ENCODE assay signal across 9 cellular contexts in genomic region chr2:127637725-127638252, GRCh38. TPM values are rescaled to one million over a fixed set of nuclear protein-coding genes. Genes with fewer than 3 reads are reported as not detected.
DNase-seq lines count a peak whose midpoint lies in the region; ATAC-seq, FAIRE-seq and TF ChIP-seq lines count a peak whose summit lies in the region.
"Had no signal": no experiment of that assay in that cellular context is flagged by ENCODE, and none has a peak within 500 bp of the region (broad histone marks: within the 10 kb centered on the region; RNA-seq: fewer than 3 reads in every experiment).

No MANE protein-coding gene starts in this region.

- TF ChIP-seq CTCF in GM13977 (IDR thresholded peaks at IDR 0.05; ENCODE audit: extremely low read depth, insufficient read depth, missing control alignments), result peak; percentile 9
- no peak for TF ChIP-seq CTCF in endothelial cell of umbilical vein (IDR thresholded peaks at IDR 0.05; ENCODE audit: extremely low read depth in 1 of 2, insufficient read depth in 1 of 2, low read depth in 1 of 2, low read length in 2 of 2)

- H3K4me1 Mint-ChIP-seq in naive B cell, result peaks cover 68 to 89% (median 84%) of the 10 kb centered on the region in 3 donors

- no peaks in the 10 kb centered on the region for H3K36me3 Mint-ChIP-seq in naive B cell

- FAIRE-seq in endothelial cell of umbilical vein (lab: Jason Lieb, UNC), result peak; percentile 98
- FAIRE-seq: TTC549 had no signal

- H3K4me3 ChIP-seq in endothelial cell of umbilical vein (replicated peaks in 1 of 3; ENCODE audit: insufficient read depth in 1 of 3, low read depth in 1 of 3, low read length in 3 of 3), result no peak overlapping the region

- no peak for ATAC-seq in naive B cell (ENCODE audit: low read depth in 2 of 2)
- ATAC-seq in HG03521 (IDR thresholded peaks at IDR 0.05; ENCODE audit: unreplicated experiment), result no peak
- ATAC-seq in GM18868 (IDR thresholded peaks at IDR 0.05; ENCODE audit: unreplicated experiment), result no peak

- peak; percentile 84 for TF ChIP-seq POLR2A in endothelial cell of umbilical vein (IDR thresholded peaks at IDR 0.05; ENCODE audit: low read depth, low read length)

- peak overlapping the region in 4 of 6 donors; percentile 87 to 94 (median 90) for H3K27ac Mint-ChIP-seq in naive B cell

- peak overlapping the region; percentile 20 for H2AFZ ChIP-seq in endothelial cell of umbilical vein (ENCODE audit: low read depth, low read length)

- no peaks in the 10 kb centered on the region for H3K36me3 ChIP-seq in endothelial cell of umbilical vein (ENCODE audit: control insufficient read depth in 2 of 2, extremely low read depth in 1 of 2, insufficient read depth in 2 of 2, low read length in 2 of 2)

- no peaks in the 10 kb centered on the region for H3K9me3 Mint-ChIP-seq in naive B cell

- peak overlapping the region; percentile 92 for H3K27ac ChIP-seq in endothelial cell of umbilical vein (ENCODE audit: insufficient read depth, low read depth, low read length)

- H3K27me3 ChIP-seq in endothelial cell of umbilical vein (ENCODE audit: control insufficient read depth in 2 of 2, insufficient read depth in 2 of 2, low read length in 2 of 2), result no peaks in the 10 kb centered on the region

- no peaks in the 10 kb centered on the region for H3K79me2 ChIP-seq in endothelial cell of umbilical vein (ENCODE audit: control insufficient read depth, insufficient read depth, low read length)

- CTCF ChIA-PET in endothelial cell of umbilical vein (lab: Charles Lee), result interaction anchor here (0.6 to 6.3 kb wide), 11 partner anchors 11 to 212 kb away, joined by 3 to 77 read pairs (median 5); partner anchors contain the start of gene LIMS2

- H3K9me1 ChIP-seq in endothelial cell of umbilical vein (replicated peaks; ENCODE audit: control insufficient read depth, extremely low read depth, insufficient read depth, low read length), result no peaks in the 10 kb centered on the region

- intact Hi-C loops in endothelial cell of umbilical vein (cut with micrococcal nuclease), result loop anchor here (1.0 to 2.0 kb wide), 4 partner anchors 22 to 111 kb away; partner anchors contain the start of genes IWS1 and SFT2D3

- in situ Hi-C loops in GM13977 (cut with MboI; ENCODE audit: low pct_unique_long_range_greater_than_20kb, low sequenced_read_pairs, unreplicated experiment), result no loop called here

- H3K9me3 ChIP-seq in endothelial cell of umbilical vein (replicated peaks; ENCODE audit: control insufficient read depth, insufficient read depth, low read length), result no peaks in the 10 kb centered on the region

- H3K4me1 ChIP-seq in endothelial cell of umbilical vein (ENCODE audit: control insufficient read depth, extremely low read depth, insufficient read depth, low read length), result peaks cover 34% of the 10 kb centered on the region

- no peaks in the 10 kb centered on the region for H3K27me3 Mint-ChIP-seq in naive B cell

- H3K4me3 Mint-ChIP-seq in naive B cell, result peak overlapping the region in 7 of 8 donors; percentile 72 to 92 (median 80)

- DNase-seq in GM13977 (ENCODE audit: low spot score) (no peak), RPMI7951 (ENCODE audit: low read depth) (peak; percentile 96), endothelial cell of umbilical vein (ENCODE audit: low read depth, low spot score) (peak; percentile 70), naive B cell (no peak), NCI-H1417 (lab: John Stamatoyannopoulos, UW) (no peak)
- no peak for DNase-seq in stimulated activated CD8-positive, alpha-beta memory T cell treated with anti-CD3 and anti-CD28 coated beads, Interleukin-4, amount 100 ng/mL, for 48 hours

- peak overlapping the region; percentile 76 for H3K9ac ChIP-seq in endothelial cell of umbilical vein (replicated peaks; ENCODE audit: extremely low read depth, insufficient read depth, low read length)

- BruUV-seq in endothelial cell of umbilical vein (replicated peaks; lab: Mats Ljungman, UMichigan), result no TSS peak

- POLR2A ChIA-PET in endothelial cell of umbilical vein (lab: Charles Lee), result no interaction called here

- dilution Hi-C loops in endothelial cell of umbilical vein (cut with MboI; ENCODE audit: extremely low pct_ligation_motif_present, low sequenced_read_pairs), result no loop called here

- H3K4me2 ChIP-seq in endothelial cell of umbilical vein (ENCODE audit: insufficient read depth, low read length), result peak overlapping the region; percentile 38

- H4K20me1 ChIP-seq in endothelial cell of umbilical vein (replicated peaks; ENCODE audit: control insufficient read depth, extremely low read depth, insufficient read depth, low read length), result no peaks in the 10 kb centered on the region

TF ChIP-seq in endothelial cell of umbilical vein, 7 proteins besides CTCF, POLR2A, EP300 and RAD21:
- TF ChIP-seq MYC (IDR thresholded peaks at IDR 0.05; ENCODE audit: low read depth, low read length) (no peak), EZH2 (IDR thresholded peaks at IDR 0.05; ENCODE audit: borderline replicate concordance, low read depth, low read length, severe bottlenecking) (no peak), FOS (IDR thresholded peaks at IDR 0.05; ENCODE audit: borderline replicate concordance, insufficient read depth, low read length) (peak; percentile 78), POLR2AphosphoS5 (IDR thresholded peaks at IDR 0.05; ENCODE audit: insufficient read depth, low read depth, low read length) (peak; percentile 93), GATA2 (IDR thresholded peaks at IDR 0.05; ENCODE audit: insufficient read depth, insufficient read length, low read depth, low read length) (no peak), JUN (IDR thresholded peaks at IDR 0.05; ENCODE audit: borderline replicate concordance, insufficient read depth, insufficient read length, low read depth) (peak; percentile 86)
TF ChIP-seq in endothelial cell of umbilical vein: peak in this region for 3.

RNA-seq across cellular contexts. Expression of gene GPR17, which starts 8.2 kb away (rescaled TPM):
- total RNA-seq in RPMI7951 (2014; rRNA removed; shearing (Covaris generic)), result 0.29 and 0.84 TPM in 2 replicates
- total RNA-seq in endothelial cell of umbilical vein, result not detected in 2 replicates
- polyA plus RNA-seq in endothelial cell of umbilical vein (0.10 and 0.11 TPM in 2 replicates), naive B cell (ENCODE audit: low read depth in 6 of 6) (not detected)
- polyA plus RNA-seq in endothelial cell of umbilical vein (2011; cell fraction: cytosol; rRNA removed), result 0.04 TPM in 2 replicates
- polyA plus RNA-seq in endothelial cell of umbilical vein (2011; cell fraction: nucleus; rRNA removed), result not detected in 2 replicates
- polyA plus RNA-seq in endothelial cell of umbilical vein (2012), result 0.10 and 0.15 TPM in 2 replicates
- not detected in 2 replicates for polyA minus RNA-seq in endothelial cell of umbilical vein
- not detected for polyA minus RNA-seq in endothelial cell of umbilical vein (2011; cell fraction: cytosol; rRNA and poly(A)+ RNA removed)
- not detected in 2 replicates for polyA minus RNA-seq in endothelial cell of umbilical vein (2011; cell fraction: nucleus; rRNA and poly(A)+ RNA removed)

RNA-seq across cellular contexts. Expression of gene LIMS2, which starts 37.5 kb away (rescaled TPM):
- 3.3 and 3.8 TPM in 2 replicates for total RNA-seq in RPMI7951 (2014; rRNA removed; shearing (Covaris generic))
- total RNA-seq in endothelial cell of umbilical vein, result 45.7 and 48.3 TPM in 2 replicates
- 55.6 and 77.3 TPM in 2 replicates for polyA plus RNA-seq in endothelial cell of umbilical vein
- polyA plus RNA-seq in endothelial cell of umbilical vein (2011; cell fraction: cytosol; rRNA removed), result 26.1 and 29.1 TPM in 2 replicates
- 86.3 and 120 TPM in 2 replicates for polyA plus RNA-seq in endothelial cell of umbilical vein (2011; cell fraction: nucleus; rRNA removed)
- 14.1 and 24.9 TPM in 2 replicates for polyA plus RNA-seq in endothelial cell of umbilical vein (2012)
- polyA minus RNA-seq in endothelial cell of umbilical vein, result 28.1 and 45.7 TPM in 2 replicates
- polyA minus RNA-seq in endothelial cell of umbilical vein (2011; cell fraction: cytosol; rRNA and poly(A)+ RNA removed), result not detected
- 21.7 and 33.5 TPM in 2 replicates for polyA minus RNA-seq in endothelial cell of umbilical vein (2011; cell fraction: nucleus; rRNA and poly(A)+ RNA removed)
- 10 to 100 TPM; 11.2 to 60.4 (median 27.7) TPM for polyA plus RNA-seq in naive B cell (ENCODE audit: low read depth in 6 of 6)

Comparison
In these comparisons a context has a peak if more than half of its experiments do, and no peak if none do; other contexts are left out.
1. DNase-seq: peak in RPMI7951 (single experiment) and endothelial cell of umbilical vein (single experiment); none in GM13977 (single experiment), naive B cell (single experiment), stimulated activated CD8-positive, alpha-beta memory T cell treated with anti-CD3 and anti-CD28 coated beads, Interleukin-4, amount 100 ng/mL, for 48 hours (single experiment) and NCI-H1417 (0 of 3).